Comparison of ENCODE assay signal across 16 cellular contexts in the genomic region with DNA sequence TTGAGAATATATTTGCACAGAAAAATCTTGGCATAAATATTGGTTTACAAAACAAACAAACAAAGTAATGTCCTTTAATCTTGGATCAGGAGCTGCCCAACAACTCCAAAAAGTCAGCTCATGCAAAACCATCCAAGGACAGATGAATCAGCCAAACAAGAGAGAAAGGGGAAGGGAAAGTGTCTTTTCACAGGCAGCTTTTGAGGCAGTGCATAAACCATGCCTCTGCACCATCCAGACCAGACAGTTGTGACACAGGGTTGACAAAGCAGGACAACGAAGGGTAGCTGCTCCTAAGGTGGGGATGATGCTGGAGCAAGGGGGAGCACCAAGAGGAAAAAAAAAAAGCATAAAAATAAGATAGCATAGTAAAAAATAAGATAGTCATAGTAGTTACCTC. TPM values are rescaled to one million over a fixed set of nuclear protein-coding genes. Genes with fewer than 3 reads are reported as not detected.
DNase-seq lines count a peak whose midpoint lies in the region; ATAC-seq and TF ChIP-seq lines count a peak whose summit lies in the region.
"Had no signal": no experiment of that assay in that cellular context is flagged by ENCODE, and none has a peak within 500 bp of the region (broad histone marks: within the 10 kb centered on the region; RNA-seq: fewer than 3 reads in every experiment).

No MANE protein-coding gene starts in this region.

- peak; percentile 40 for ATAC-seq in GM21786 (IDR thresholded peaks at IDR 0.05; ENCODE audit: unreplicated experiment)
- ATAC-seq in left lung: peak; percentile 61
- no peak for ATAC-seq in gastroesophageal sphincter
- ATAC-seq: stimulated activated naive CD8-positive, alpha-beta T cell treated with anti-CD3 and anti-CD28 coated beads, Interleukin-15, amount 100 ng/mL, for 72 hours had no signal

- no peak overlapping the region for H3K27ac Mint-ChIP-seq in CD4-positive, alpha-beta memory T cell
- H3K27ac Mint-ChIP-seq: endodermal cell; progenitor cell of endocrine pancreas; stimulated activated naive CD8-positive, alpha-beta T cell treated with anti-CD3 and anti-CD28 coated beads, Interleukin-15, amount 100 ng/mL, for 72 hours had no signal

- POLR2A ChIA-PET in CD4-positive, alpha-beta memory T cell (lab: Charles Lee; ENCODE audit: partially characterized antibody): no interaction called here

- no peak overlapping the region for H3K4me3 Mint-ChIP-seq in CD4-positive, alpha-beta memory T cell
- H3K4me3 Mint-ChIP-seq: central memory CD8-positive, alpha-beta T cell; endodermal cell; stimulated activated naive CD8-positive, alpha-beta T cell treated with anti-CD3 and anti-CD28 coated beads, Interleukin-15, amount 100 ng/mL, for 72 hours had no signal

- H3K4me3 ChIP-seq in left lung (no peak overlapping the region), gastroesophageal sphincter (no peak overlapping the region)
- no peak overlapping the region for H3K4me3 ChIP-seq in CD4-positive, alpha-beta memory T cell (ENCODE audit: low read length in 2 of 2)

- H3K27me3 ChIP-seq in left lung (no peaks in the 10 kb centered on the region), gastroesophageal sphincter (no peaks in the 10 kb centered on the region)
- no peaks in the 10 kb centered on the region for H3K27me3 ChIP-seq in CD4-positive, alpha-beta memory T cell (ENCODE audit: insufficient read depth, low read length)

- no peak for TF ChIP-seq EP300 in gastroesophageal sphincter (IDR thresholded peaks at IDR 0.05)

- DNase-seq in NOMO-1 treated with DMSO at 0.1 percent for 48 hours (lab: John Stamatoyannopoulos, UW; ENCODE audit: unreplicated experiment) (peak; percentile 88), left lung (no peak), GM20000 (ENCODE audit: low spot score) (no peak)
- no peak for DNase-seq in CD4-positive, alpha-beta memory T cell
- DNase-seq in activated CD4-positive, alpha-beta T cell treated with anti-CD3 and anti-CD28 coated beads for 1 hour: no peak
- DNase-seq: activated effector memory CD4-positive, alpha-beta T cell treated with anti-CD3 and anti-CD28 coated beads, Interleukin-2, amount 50 U/mL, for 16 hours; endodermal cell; GOT3; NCI-H1048; NCI-H2227 treated with DMSO at 0.1 percent for 48 hours; stimulated activated naive CD8-positive, alpha-beta T cell treated with anti-CD3 and anti-CD28 coated beads, Interleukin-15, amount 100 ng/mL, for 72 hours had no signal

- peaks cover 0 to 5% (median 2%) of the 10 kb centered on the region in 4 donors for H3K4me1 Mint-ChIP-seq in CD4-positive, alpha-beta memory T cell
- H3K4me1 Mint-ChIP-seq: stimulated activated naive CD8-positive, alpha-beta T cell treated with anti-CD3 and anti-CD28 coated beads, Interleukin-15, amount 100 ng/mL, for 72 hours had no signal

- H3K36me3 ChIP-seq in left lung: no peaks in the 10 kb centered on the region
- H3K36me3 ChIP-seq in CD4-positive, alpha-beta memory T cell (ENCODE audit: insufficient read depth, low read length): no peaks in the 10 kb centered on the region
- no peaks in the 10 kb centered on the region for H3K36me3 ChIP-seq in gastroesophageal sphincter

- CTCF ChIA-PET in CD4-positive, alpha-beta memory T cell (lab: Charles Lee; ENCODE audit: partially characterized antibody): interaction anchor here (1.6 kb wide), 1 partner anchor 10 kb away, joined by 4 read pairs; no protein-coding TSS in a partner anchor

- H3K9me3 ChIP-seq in left lung (no peaks in the 10 kb centered on the region), gastroesophageal sphincter (no peaks in the 10 kb centered on the region)
- H3K9me3 ChIP-seq in CD4-positive, alpha-beta memory T cell (ENCODE audit: control insufficient read depth in 1 of 2, low read length in 2 of 2): no peaks in the 10 kb centered on the region

- H3K27ac ChIP-seq in C4-2B: peak overlapping the region; percentile 30; the same call in 1 of the 2 replicates
- H3K27ac ChIP-seq in left lung: no peak overlapping the region
- H3K27ac ChIP-seq in CD4-positive, alpha-beta memory T cell (ENCODE audit: low read depth, low read length): no peak overlapping the region
- H3K27ac ChIP-seq in gastroesophageal sphincter: no peak overlapping the region

- peaks cover 0 to 21% of the 10 kb centered on the region in 2 donors for H3K4me1 ChIP-seq in left lung
- no peaks in the 10 kb centered on the region for H3K4me1 ChIP-seq in CD4-positive, alpha-beta memory T cell (ENCODE audit: insufficient read depth, low read length)
- no peaks in the 10 kb centered on the region for H3K4me1 ChIP-seq in gastroesophageal sphincter

- WGBS in gastroesophageal sphincter (ENCODE audit: low coverage in 1 of 2), 2 donors: 50% methylated on average over 1 of the region's 1 CpG; no CpG with 5 or more reads in 1 of the 2 donors

- TF ChIP-seq CTCF in C4-2B (conservative IDR thresholded peaks at IDR 0.05): no peak
- TF ChIP-seq CTCF in left lung (IDR thresholded peaks at IDR 0.05): no peak
- TF ChIP-seq CTCF in gastroesophageal sphincter (IDR thresholded peaks at IDR 0.05): no peak
- no peak for TF ChIP-seq CTCF in GM20000 (IDR thresholded peaks at IDR 0.05; ENCODE audit: extremely low read depth, missing control alignments)

- H3K36me3 Mint-ChIP-seq in CD4-positive, alpha-beta memory T cell: no peaks in the 10 kb centered on the region

- no peak for TF ChIP-seq POLR2A in gastroesophageal sphincter (IDR thresholded peaks at IDR 0.05)

- intact Hi-C loops in left lung (cut with DNase I): no loop called here
- intact Hi-C loops in CD4-positive, alpha-beta memory T cell (cut with micrococcal nuclease): no loop called here

- H3K9me3 Mint-ChIP-seq in CD4-positive, alpha-beta memory T cell: no peaks in the 10 kb centered on the region
- H3K9me3 Mint-ChIP-seq: central memory CD8-positive, alpha-beta T cell; endodermal cell had no signal

- peaks cover 2 to 8% of the 10 kb centered on the region in 2 donors for H3K27me3 Mint-ChIP-seq in CD4-positive, alpha-beta memory T cell

RNA-seq across cellular contexts. Expression of a gene that starts 8.7 kb away (rescaled TPM):
- total RNA-seq in left lung: 10 to 100 TPM; 13.4 to 17.6 TPM
- 1 to 10 TPM in 1 of 2 experiments, under 1 TPM in 1; 0.58 to 1.2 TPM for total RNA-seq in CD4-positive, alpha-beta memory T cell
- polyA plus RNA-seq in CD4-positive, alpha-beta memory T cell: 1 to 10 TPM in 1 of 2 donors, under 1 TPM in 1; 0.31 to 1.8 TPM
- total RNA-seq in gastroesophageal sphincter: 1 to 10 TPM; 1.4 to 6.6 (median 3.2) TPM
- total RNA-seq: endodermal cell, progenitor cell of endocrine pancreas had no signal

RNA-seq across cellular contexts. Expression of a gene that starts 41.9 kb away (rescaled TPM):
- total RNA-seq in left lung (1 to 10 TPM; 5.3 to 9.8 TPM), gastroesophageal sphincter (under 1 TPM in 1 of 4 donors, not detected in 3; 0.74 TPM)
- not detected for total RNA-seq in CD4-positive, alpha-beta memory T cell
- not detected for polyA plus RNA-seq in CD4-positive, alpha-beta memory T cell
